Comparison of ENCODE assay signal across 8 cellular contexts in the genomic region with DNA sequence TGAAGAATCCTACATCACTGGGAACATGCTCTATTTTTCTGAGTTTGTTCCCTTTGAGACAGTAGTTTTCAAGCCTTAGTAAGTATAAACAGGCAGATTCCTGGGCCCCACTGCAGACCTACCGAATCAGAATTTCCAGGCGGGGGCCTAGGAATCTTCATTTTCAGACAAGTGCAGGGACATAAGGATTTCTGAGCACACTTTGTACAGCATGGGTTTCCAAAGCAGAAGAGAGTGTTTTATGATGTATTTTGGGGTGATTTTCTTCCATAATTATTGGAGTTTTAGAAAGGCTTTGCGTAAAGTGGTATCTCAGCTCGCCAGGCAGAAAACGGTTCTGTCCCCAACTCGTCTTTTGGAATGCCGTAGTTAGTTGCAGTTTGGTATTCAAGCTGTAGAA. TPM values are rescaled to one million over a fixed set of nuclear protein-coding genes. Genes with fewer than 3 reads are reported as not detected.
DNase-seq lines count a peak whose midpoint lies in the region; ATAC-seq and TF ChIP-seq lines count a peak whose summit lies in the region.
"Not testable (repeated sequence)": the region's sequence is repeated elsewhere in the genome, so short reads cannot be mapped to it uniquely, and the experiment has no call there.

No MANE protein-coding gene starts in this region.

- TF ChIP-seq CTCF in HFF-Myc (IDR thresholded peaks at IDR 0.05; ENCODE audit: low read depth, low read length, missing control alignments); PC-3 (conservative IDR thresholded peaks at IDR 0.05; ENCODE audit: low read depth, low read length); mammary epithelial cell (conservative IDR thresholded peaks at IDR 0.05 in 1 of 2, IDR thresholded peaks at IDR 0.05 in 1 of 2; ENCODE audit: extremely low read depth in 1 of 2, insufficient read depth in 1 of 2, low read depth in 1 of 2, low read length in 2 of 2); fibroblast of the aortic adventitia (IDR thresholded peaks at IDR 0.05; ENCODE audit: insufficient read depth, low read length); sigmoid colon (IDR thresholded peaks at IDR 0.05): not testable (repeated sequence)

- not testable (repeated sequence) for DNase-seq in HFF-Myc (ENCODE audit: extremely low read depth, low read depth); PC-3; activated T-cell treated with anti-CD3 and anti-CD28 coated beads, Interleukin-2, amount 50 U/mL, for 24 hours; mammary epithelial cell; fibroblast of the aortic adventitia (ENCODE audit: low read depth); sigmoid colon

- 100% methylated on average over 5 of the region's 7 CpGs for WGBS in mammary epithelial cell (ENCODE audit: low coverage, missing lambda C conversion rate)
- WGBS in sigmoid colon, 2 donors, result 86 to 93% methylated on average over 7 of the region's 7 CpGs

- not testable (repeated sequence) for H3K9me3 Mint-ChIP-seq in activated T-cell treated with anti-CD3 and anti-CD28 coated beads, Interleukin-2, amount 50 U/mL, for 24 hours

- peak overlapping the region in 10 of 11 experiments; percentile 2 to 51 (median 22); a peak in 9 of 22 replicates for H3K9ac ChIP-seq in BLaER1 treated with 17β-estradiol and CSF1 and Interleukin-3, amounts not matched to agents 10 nM and 100 nM
- H3K9ac ChIP-seq in PC-3 (ENCODE audit: low read length) (peak overlapping the region; percentile 4; the same call in 1 of the 2 replicates), muscle layer of colon (ENCODE audit: low read length) (peak overlapping the region; percentile 24)
- not testable (repeated sequence) for H3K9ac ChIP-seq in mammary epithelial cell (ENCODE audit: insufficient read depth, low read length)

- H3K4me1 Mint-ChIP-seq in activated T-cell treated with anti-CD3 and anti-CD28 coated beads, Interleukin-2, amount 50 U/mL, for 24 hours (ENCODE audit: low read depth), result peaks cover 39% of the 10 kb centered on the region

- not testable (repeated sequence) for H2AFZ ChIP-seq in PC-3 (ENCODE audit: low read length); mammary epithelial cell (ENCODE audit: low read depth, low read length)

- dilution Hi-C loops in mammary epithelial cell (cut with HindIII; ENCODE audit: low sequenced_read_pairs), result not testable (repeated sequence)

- not testable (repeated sequence) for TF ChIP-seq POLR2A in sigmoid colon (IDR thresholded peaks at IDR 0.05)

- POLR2A ChIA-PET in PC-3 (lab: Charles Lee; ENCODE audit: unreplicated experiment), result not testable (repeated sequence)

- peak overlapping the region; percentile 66 to 86 (median 81) for H3K4me2 ChIP-seq in BLaER1 treated with 17β-estradiol and CSF1 and Interleukin-3, amounts not matched to agents 10 nM and 100 nM
- H3K4me2 ChIP-seq in PC-3 (ENCODE audit: low read length) (peak overlapping the region; percentile 83), mammary epithelial cell (ENCODE audit: insufficient read depth, low read depth, low read length) (peak overlapping the region; percentile 50)

- peaks cover 26 to 50% (median 38%) of the 10 kb centered on the region in 11 experiments; a peak in 19 of 22 replicates for H3K36me3 ChIP-seq in BLaER1 treated with 17β-estradiol and CSF1 and Interleukin-3, amounts not matched to agents 10 nM and 100 nM
- H3K36me3 ChIP-seq in PC-3 (ENCODE audit: low read depth, low read length), result peaks cover 11% of the 10 kb centered on the region; the same call in 1 of the 2 replicates
- not testable (repeated sequence) for H3K36me3 ChIP-seq in mammary epithelial cell (ENCODE audit: insufficient read depth, low read length); muscle layer of colon (ENCODE audit: insufficient read depth, low read length); sigmoid colon

- H3K27ac Mint-ChIP-seq in activated T-cell treated with anti-CD3 and anti-CD28 coated beads, Interleukin-2, amount 50 U/mL, for 24 hours, result peak overlapping the region; percentile 28

- CTCF ChIA-PET in PC-3 (lab: Charles Lee); mammary epithelial cell (lab: Charles Lee; ENCODE audit: low non-redundant PET): not testable (repeated sequence)

- H3K9me2 ChIP-seq in PC-3 (replicated peaks; ENCODE audit: low read length), result not testable (repeated sequence)

- in situ Hi-C loops in mammary epithelial cell (cut with MboI; ENCODE audit: low sequenced_read_pairs in 2 of 2), result not testable (repeated sequence)

- H3K4me3 ChIP-seq in BLaER1 treated with 17β-estradiol and CSF1 and Interleukin-3, amounts not matched to agents 10 nM and 100 nM, result peak overlapping the region; percentile 28 to 57 (median 42); a peak in 15 of 20 replicates
- H3K4me3 ChIP-seq in HFF-Myc (replicated peaks; ENCODE audit: low read depth, low read length) (peak overlapping the region; percentile 40), PC-3 (ENCODE audit: low read length) (peak overlapping the region; percentile 66), mammary epithelial cell (replicated peaks in 1 of 3; ENCODE audit: insufficient read depth in 1 of 3, low read depth in 2 of 3, low read length in 3 of 3) (peak overlapping the region in 1 of 3 experiments; percentile 14), fibroblast of the aortic adventitia (ENCODE audit: low read depth, low read length) (peak overlapping the region; percentile 46), sigmoid colon (peak overlapping the region in 2 of 4 donors; percentile 3 to 4)
- not testable (repeated sequence) for H3K4me3 ChIP-seq in muscle layer of colon (ENCODE audit: low read depth in 1 of 2, low read length in 2 of 2)

- H3K9me3 ChIP-seq in BLaER1 treated with 17β-estradiol and CSF1 and Interleukin-3, amounts not matched to agents 10 nM and 100 nM (replicated peaks in 1 of 11); PC-3 (ENCODE audit: low read length); mammary epithelial cell (replicated peaks; ENCODE audit: insufficient read depth, low read length); muscle layer of colon (ENCODE audit: low read length); sigmoid colon: not testable (repeated sequence)

- H3K27ac ChIP-seq in BLaER1 treated with 17β-estradiol and CSF1 and Interleukin-3, amounts not matched to agents 10 nM and 100 nM; PC-3 (ENCODE audit: low read length); mammary epithelial cell (ENCODE audit: insufficient read depth, low read depth, low read length): not testable (repeated sequence)
- H3K27ac ChIP-seq in muscle layer of colon (ENCODE audit: low read depth, low read length) (peak overlapping the region; percentile 58), sigmoid colon (peak overlapping the region in 3 of 4 donors; percentile 48 to 67 (median 58))

- not testable (repeated sequence) for H3K27me3 Mint-ChIP-seq in activated T-cell treated with anti-CD3 and anti-CD28 coated beads, Interleukin-2, amount 50 U/mL, for 24 hours

- peaks cover 34 to 52% (median 50%) of the 10 kb centered on the region in 11 experiments; a peak in 20 of 22 replicates for H4K20me1 ChIP-seq in BLaER1 treated with 17β-estradiol and CSF1 and Interleukin-3, amounts not matched to agents 10 nM and 100 nM
- peaks cover 23% of the 10 kb centered on the region for H4K20me1 ChIP-seq in PC-3 (ENCODE audit: low read length)
- H4K20me1 ChIP-seq in mammary epithelial cell (ENCODE audit: insufficient read depth, low read length), result not testable (repeated sequence)

- not testable (repeated sequence) for BruUV-seq in PC-3 (replicated peaks; lab: Mats Ljungman, UMichigan); mammary epithelial cell (replicated peaks; lab: Mats Ljungman, UMichigan)

- peaks cover 27 to 43% (median 35%) of the 10 kb centered on the region in 10 experiments for H3K4me1 ChIP-seq in BLaER1 treated with 17β-estradiol and CSF1 and Interleukin-3, amounts not matched to agents 10 nM and 100 nM
- peaks cover 29% of the 10 kb centered on the region for H3K4me1 ChIP-seq in PC-3 (ENCODE audit: insufficient read depth, low read length)
- peaks cover 11% of the 10 kb centered on the region for H3K4me1 ChIP-seq in mammary epithelial cell (ENCODE audit: insufficient read depth, low read length)
- H3K4me1 ChIP-seq in muscle layer of colon (ENCODE audit: insufficient read depth, low read length), result peaks cover 39% of the 10 kb centered on the region
- peaks cover 0 to 48% (median 32%) of the 10 kb centered on the region in 4 donors for H3K4me1 ChIP-seq in sigmoid colon

- peaks cover 40% of the 10 kb centered on the region for H3K36me3 Mint-ChIP-seq in activated T-cell treated with anti-CD3 and anti-CD28 coated beads, Interleukin-2, amount 50 U/mL, for 24 hours (ENCODE audit: low read depth)

- ATAC-seq in PC-3, result not testable (repeated sequence)

- H3K79me2 ChIP-seq in PC-3 (ENCODE audit: low read length) (peaks cover 52% of the 10 kb centered on the region), mammary epithelial cell (ENCODE audit: insufficient read depth, low read length) (peaks cover 53% of the 10 kb centered on the region)

- H3K27me3 ChIP-seq in BLaER1 treated with 17β-estradiol and CSF1 and Interleukin-3, amounts not matched to agents 10 nM and 100 nM; PC-3 (ENCODE audit: low read length); mammary epithelial cell (ENCODE audit: insufficient read depth, low read length); muscle layer of colon (ENCODE audit: control insufficient read depth in 1 of 2, insufficient read depth in 2 of 2, low read length in 2 of 2); sigmoid colon: not testable (repeated sequence)

- intact Hi-C loops in PC-3 (cut with micrococcal nuclease), result not testable (repeated sequence)
- intact Hi-C loops in mammary epithelial cell (cut with micrococcal nuclease) (loop anchor here (5.0 kb wide), 1 partner anchor 226 kb away; a partner anchor contains a TSS), sigmoid colon (cut with DNase I) (loop anchor here (2.0 to 5.0 kb wide), 2 partner anchors 81 to 223 kb away; a partner anchor contains a TSS)

- TF ChIP-seq EP300 in sigmoid colon (IDR thresholded peaks at IDR 0.05), result not testable (repeated sequence)

- H3K4me3 Mint-ChIP-seq in activated T-cell treated with anti-CD3 and anti-CD28 coated beads, Interleukin-2, amount 50 U/mL, for 24 hours, result peak overlapping the region; percentile 70

- H3F3A ChIP-seq in PC-3 (ENCODE audit: low read length, unreplicated experiment), result not testable (repeated sequence)

RNA-seq across cellular contexts. Expression of a gene that starts 1.4 kb away (rescaled TPM):
- total RNA-seq in PC-3 (2014; rRNA removed) (32.5 and 34.5 TPM in 2 replicates), mammary epithelial cell (10 to 100 TPM; 63.0 to 71.7 TPM), fibroblast of the aortic adventitia (ENCODE audit: low replicate concordance) (70.4 and 77.5 TPM in 2 replicates), sigmoid colon (10 to 100 TPM; 56.6 to 70.1 (median 62.9) TPM)
- polyA plus RNA-seq in mammary epithelial cell (14.9 TPM), sigmoid colon (10 to 100 TPM in 1 of 3 donors, 1 to 10 TPM in 2; 4.2 to 12.3 (median 5.5) TPM)
- polyA minus RNA-seq in mammary epithelial cell, result 112 TPM

RNA-seq across cellular contexts. Expression of a gene that starts 44.9 kb away (rescaled TPM):
- total RNA-seq in PC-3 (2014; rRNA removed) (6.0 and 7.4 TPM in 2 replicates), mammary epithelial cell (10 to 100 TPM; 12.3 to 14.4 TPM), fibroblast of the aortic adventitia (ENCODE audit: low replicate concordance) (9.7 and 26.2 TPM in 2 replicates), sigmoid colon (10 to 100 TPM; 13.8 to 16.9 (median 15.1) TPM)
- polyA plus RNA-seq in mammary epithelial cell (2.8 TPM), sigmoid colon (1 to 10 TPM; 1.4 to 3.0 (median 3.0) TPM)
- 3.8 TPM for polyA minus RNA-seq in mammary epithelial cell
